In genomic region chr21:34859976-34860653, GRCh38 we compare ENCODE assay signal across 14 cellular contexts.
"Had no signal": no experiment of that assay in that cellular context is flagged by ENCODE, and none has a peak within 500 bp of the region (broad histone marks: within the 10 kb centered on the region; RNA-seq: fewer than 3 reads in every experiment).

No MANE protein-coding gene starts in this region.

- H3K36me3 ChIP-seq: prostate gland, WERI-Rb-1 had no signal

- H3K27me3 Mint-ChIP-seq: activated CD4-positive, alpha-beta T cell treated with anti-CD3 and anti-CD28 coated beads, Interleukin-2, amount 10 ng/mL, durations not matched to agents 24 days and 14 days; stimulated activated naive CD8-positive, alpha-beta T cell treated with anti-CD3 and anti-CD28 coated beads, Interleukin-15, Interleukin-2, amounts not matched to agents 100 ng/mL and 50 ng/mL, for 24 hours; T-cell had no signal

- H3K4me3 Mint-ChIP-seq: activated CD4-positive, alpha-beta T cell treated with anti-CD3 and anti-CD28 coated beads, Interleukin-2, amount 10 ng/mL, durations not matched to agents 24 days and 14 days; stimulated activated naive CD8-positive, alpha-beta T cell treated with anti-CD3 and anti-CD28 coated beads, Interleukin-15, Interleukin-2, amounts not matched to agents 100 ng/mL and 50 ng/mL, for 24 hours; T-cell had no signal

- DNase-seq: activated CD4-positive, alpha-beta T cell treated with anti-CD3 and anti-CD28 coated beads, Interleukin-2, amount 10 ng/mL, durations not matched to agents 24 days and 14 days; activated CD8-positive, alpha-beta memory T cell treated with anti-CD3 and anti-CD28 coated beads for 24 hours; dorsolateral prefrontal cortex; erythroblast; heart right ventricle; right cardiac atrium; SK-N-SH; small intestine; T-cell; upper lobe of left lung; WERI-Rb-1 had no signal

- H3K27ac Mint-ChIP-seq: activated CD4-positive, alpha-beta T cell treated with anti-CD3 and anti-CD28 coated beads, Interleukin-2, amount 10 ng/mL, durations not matched to agents 24 days and 14 days; stimulated activated naive CD8-positive, alpha-beta T cell treated with anti-CD3 and anti-CD28 coated beads, Interleukin-15, Interleukin-2, amounts not matched to agents 100 ng/mL and 50 ng/mL, for 24 hours had no signal

- H3K9me3 ChIP-seq: gastroesophageal sphincter, heart right ventricle, prostate gland, SK-N-SH, upper lobe of left lung had no signal

- H3K27ac ChIP-seq: dorsolateral prefrontal cortex, gastroesophageal sphincter, prostate gland, upper lobe of left lung, WERI-Rb-1 had no signal

- H3K4me1 ChIP-seq: gastroesophageal sphincter, prostate gland had no signal

- H3K9me3 Mint-ChIP-seq: activated CD4-positive, alpha-beta T cell treated with anti-CD3 and anti-CD28 coated beads, Interleukin-2, amount 10 ng/mL, durations not matched to agents 24 days and 14 days; stimulated activated naive CD8-positive, alpha-beta T cell treated with anti-CD3 and anti-CD28 coated beads, Interleukin-15, Interleukin-2, amounts not matched to agents 100 ng/mL and 50 ng/mL, for 24 hours; T-cell had no signal

- H3K4me2 ChIP-seq: SK-N-SH had no signal

- H3K9me2 ChIP-seq: SK-N-SH had no signal

- H3K27me3 ChIP-seq: upper lobe of left lung had no signal

- H3K9ac ChIP-seq: SK-N-SH had no signal

- H3K4me3 ChIP-seq: dorsolateral prefrontal cortex, gastroesophageal sphincter, heart right ventricle, prostate gland, upper lobe of left lung had no signal
